1 cellular context compared by ENCODE assay signal in genomic region chr9:97501177-97501971, GRCh38.
TF ChIP-seq lines count a peak whose summit lies in the region.

Gene TMOD1, plus strand, starts transcription at chr9:97501666. Its CDS starts 22,523 bp downstream, at chr9:97524189.

TF ChIP-seq in K562, 482 proteins besides CTCF, POLR2A, EP300 and RAD21 (continued from another document and continues in another):
- TF ChIP-seq, protein P1, sequence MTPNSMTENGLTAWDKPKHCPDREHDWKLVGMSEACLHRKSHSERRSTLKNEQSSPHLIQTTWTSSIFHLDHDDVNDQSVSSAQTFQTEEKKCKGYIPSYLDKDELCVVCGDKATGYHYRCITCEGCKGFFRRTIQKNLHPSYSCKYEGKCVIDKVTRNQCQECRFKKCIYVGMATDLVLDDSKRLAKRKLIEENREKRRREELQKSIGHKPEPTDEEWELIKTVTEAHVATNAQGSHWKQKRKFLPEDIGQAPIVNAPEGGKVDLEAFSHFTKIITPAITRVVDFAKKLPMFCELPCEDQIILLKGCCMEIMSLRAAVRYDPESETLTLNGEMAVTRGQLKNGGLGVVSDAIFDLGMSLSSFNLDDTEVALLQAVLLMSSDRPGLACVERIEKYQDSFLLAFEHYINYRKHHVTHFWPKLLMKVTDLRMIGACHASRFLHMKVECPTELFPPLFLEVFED (CRISPR knock-in tag; conservative IDR thresholded peaks at IDR 0.05): no peak
- TF ChIP-seq BRF2 (IDR thresholded peaks at IDR 0.05; ENCODE audit: borderline replicate concordance, insufficient read depth, insufficient read length): no peak
- 0 out of 2 replicates have a peak, but pooled peaks have one; percentile 32 for TF ChIP-seq CREM (IDR thresholded peaks at IDR 0.05; ENCODE audit: low read depth)
- TF ChIP-seq DPF2 (IDR thresholded peaks at IDR 0.05): 0 out of 2 replicates have a peak, but pooled peaks have one; percentile 4
- TF ChIP-seq, protein P2, sequence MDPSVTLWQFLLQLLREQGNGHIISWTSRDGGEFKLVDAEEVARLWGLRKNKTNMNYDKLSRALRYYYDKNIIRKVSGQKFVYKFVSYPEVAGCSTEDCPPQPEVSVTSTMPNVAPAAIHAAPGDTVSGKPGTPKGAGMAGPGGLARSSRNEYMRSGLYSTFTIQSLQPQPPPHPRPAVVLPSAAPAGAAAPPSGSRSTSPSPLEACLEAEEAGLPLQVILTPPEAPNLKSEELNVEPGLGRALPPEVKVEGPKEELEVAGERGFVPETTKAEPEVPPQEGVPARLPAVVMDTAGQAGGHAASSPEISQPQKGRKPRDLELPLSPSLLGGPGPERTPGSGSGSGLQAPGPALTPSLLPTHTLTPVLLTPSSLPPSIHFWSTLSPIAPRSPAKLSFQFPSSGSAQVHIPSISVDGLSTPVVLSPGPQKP (CRISPR knock-in tag; IDR thresholded peaks at IDR 0.05): no peak
- no peak for TF ChIP-seq SETDB1 (IDR thresholded peaks at IDR 0.05; ENCODE audit: low read length)
- 0 out of 2 replicates have a peak, but pooled peaks have one; percentile 40 for TF ChIP-seq ZEB2 (IDR thresholded peaks at IDR 0.05)
- TF ChIP-seq ZBTB7A (IDR thresholded peaks at IDR 0.05; ENCODE audit: borderline replicate concordance, control insufficient read depth, low read depth, low read length): peak; percentile 37
- TF ChIP-seq RCOR1 (IDR thresholded peaks at IDR 0.05; ENCODE audit: borderline replicate concordance in 1 of 2, low read depth in 2 of 2, low read length in 2 of 2): peak; percentile 8 to 40; a peak in 2 of 4 replicates
- TF ChIP-seq, protein P3, sequence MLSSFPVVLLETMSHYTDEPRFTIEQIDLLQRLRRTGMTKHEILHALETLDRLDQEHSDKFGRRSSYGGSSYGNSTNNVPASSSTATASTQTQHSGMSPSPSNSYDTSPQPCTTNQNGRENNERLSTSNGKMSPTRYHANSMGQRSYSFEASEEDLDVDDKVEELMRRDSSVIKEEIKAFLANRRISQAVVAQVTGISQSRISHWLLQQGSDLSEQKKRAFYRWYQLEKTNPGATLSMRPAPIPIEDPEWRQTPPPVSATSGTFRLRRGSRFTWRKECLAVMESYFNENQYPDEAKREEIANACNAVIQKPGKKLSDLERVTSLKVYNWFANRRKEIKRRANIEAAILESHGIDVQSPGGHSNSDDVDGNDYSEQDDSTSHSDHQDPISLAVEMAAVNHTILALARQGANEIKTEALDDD (IDR thresholded peaks at IDR 0.05): no peak
- TF ChIP-seq FOXK1 (CRISPR knock-in tag; IDR thresholded peaks at IDR 0.05; ENCODE audit: borderline replicate concordance): no peak
- TF ChIP-seq ZFPM2 (CRISPR knock-in tag; IDR thresholded peaks at IDR 0.05): no peak
- TF ChIP-seq RBFOX2 (IDR thresholded peaks at IDR 0.05; ENCODE audit: low read depth, low read length): no peak; the same call in 1 of the 2 replicates
- no peak for TF ChIP-seq CC2D1A (IDR thresholded peaks at IDR 0.05)
- TF ChIP-seq, protein P4, sequence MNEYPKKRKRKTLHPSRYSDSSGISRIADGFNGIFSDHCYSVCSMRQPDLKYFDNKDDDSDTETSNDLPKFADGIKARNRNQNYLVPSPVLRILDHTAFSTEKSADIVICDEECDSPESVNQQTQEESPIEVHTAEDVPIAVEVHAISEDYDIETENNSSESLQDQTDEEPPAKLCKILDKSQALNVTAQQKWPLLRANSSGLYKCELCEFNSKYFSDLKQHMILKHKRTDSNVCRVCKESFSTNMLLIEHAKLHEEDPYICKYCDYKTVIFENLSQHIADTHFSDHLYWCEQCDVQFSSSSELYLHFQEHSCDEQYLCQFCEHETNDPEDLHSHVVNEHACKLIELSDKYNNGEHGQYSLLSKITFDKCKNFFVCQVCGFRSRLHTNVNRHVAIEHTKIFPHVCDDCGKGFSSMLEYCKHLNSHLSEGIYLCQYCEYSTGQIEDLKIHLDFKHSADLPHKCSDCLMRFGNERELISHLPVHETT (CRISPR knock-in tag; conservative IDR thresholded peaks at IDR 0.05 in 1 of 2, IDR thresholded peaks at IDR 0.05 in 1 of 2): no peak
- no peak for TF ChIP-seq ZNF592 (IDR thresholded peaks at IDR 0.05)
- TF ChIP-seq ZC3H11A (IDR thresholded peaks at IDR 0.05; ENCODE audit: low read depth, low read length): no peak
- TF ChIP-seq RHOXF2B (CRISPR knock-in tag; conservative IDR thresholded peaks at IDR 0.05): no peak
- TF ChIP-seq PRDM10 (IDR thresholded peaks at IDR 0.05; ENCODE audit: partially characterized antibody): peak; percentile 96
- TF ChIP-seq ESRRA (IDR thresholded peaks at IDR 0.05; ENCODE audit: borderline replicate concordance, low read depth): no peak
- no peak for TF ChIP-seq TCF3 (CRISPR knock-in tag; IDR thresholded peaks at IDR 0.05)
- TF ChIP-seq RBM14 (IDR thresholded peaks at IDR 0.05; ENCODE audit: borderline replicate concordance, insufficient read depth, low read depth, low read length): no peak
- TF ChIP-seq RNF2 (IDR thresholded peaks at IDR 0.05): no peak
- TF ChIP-seq KDM1A (IDR thresholded peaks at IDR 0.05): peak; percentile 79 to 86
- TF ChIP-seq MAFG (tag; conservative IDR thresholded peaks at IDR 0.05): no peak
- no peak for TF ChIP-seq SMARCC2 (IDR thresholded peaks at IDR 0.05; ENCODE audit: low read depth)
- TF ChIP-seq SIN3A (IDR thresholded peaks at IDR 0.05; ENCODE audit: borderline replicate concordance in 2 of 2, control insufficient read depth in 1 of 2, low read depth in 2 of 2, low read length in 2 of 2): 0 out of 4 replicates have a peak, but pooled peaks of 1 of the 2 experiments have one; percentile 37
- TF ChIP-seq MAZ (CRISPR knock-in tag; conservative IDR thresholded peaks at IDR 0.05 in 1 of 2, IDR thresholded peaks at IDR 0.05 in 1 of 2): peak; percentile 54 to 66; a peak in 3 of 4 replicates
- TF ChIP-seq, protein P5, sequence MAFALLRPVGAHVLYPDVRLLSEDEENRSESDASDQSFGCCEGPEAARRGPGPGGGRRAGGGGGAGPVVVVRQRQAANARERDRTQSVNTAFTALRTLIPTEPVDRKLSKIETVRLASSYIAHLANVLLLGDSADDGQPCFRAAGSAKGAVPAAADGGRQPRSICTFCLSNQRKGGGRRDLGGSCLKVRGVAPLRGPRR (CRISPR knock-in tag; IDR thresholded peaks at IDR 0.05): no peak
- no peak for TF ChIP-seq RUNX1 (IDR thresholded peaks at IDR 0.05; ENCODE audit: low read depth)
- TF ChIP-seq BCOR (IDR thresholded peaks at IDR 0.05): peak; percentile 38; the same call in 1 of the 2 replicates
- TF ChIP-seq ZBTB8A (IDR thresholded peaks at IDR 0.05; ENCODE audit: partially characterized antibody): no peak
- TF ChIP-seq, protein P6, sequence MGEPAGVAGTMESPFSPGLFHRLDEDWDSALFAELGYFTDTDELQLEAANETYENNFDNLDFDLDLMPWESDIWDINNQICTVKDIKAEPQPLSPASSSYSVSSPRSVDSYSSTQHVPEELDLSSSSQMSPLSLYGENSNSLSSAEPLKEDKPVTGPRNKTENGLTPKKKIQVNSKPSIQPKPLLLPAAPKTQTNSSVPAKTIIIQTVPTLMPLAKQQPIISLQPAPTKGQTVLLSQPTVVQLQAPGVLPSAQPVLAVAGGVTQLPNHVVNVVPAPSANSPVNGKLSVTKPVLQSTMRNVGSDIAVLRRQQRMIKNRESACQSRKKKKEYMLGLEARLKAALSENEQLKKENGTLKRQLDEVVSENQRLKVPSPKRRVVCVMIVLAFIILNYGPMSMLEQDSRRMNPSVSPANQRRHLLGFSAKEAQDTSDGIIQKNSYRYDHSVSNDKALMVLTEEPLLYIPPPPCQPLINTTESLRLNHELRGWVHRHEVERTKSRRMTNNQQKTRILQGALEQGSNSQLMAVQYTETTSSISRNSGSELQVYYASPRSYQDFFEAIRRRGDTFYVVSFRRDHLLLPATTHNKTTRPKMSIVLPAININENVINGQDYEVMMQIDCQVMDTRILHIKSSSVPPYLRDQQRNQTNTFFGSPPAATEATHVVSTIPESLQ (CRISPR knock-in tag; IDR thresholded peaks at IDR 0.05): no peak
- TF ChIP-seq POLR2G (IDR thresholded peaks at IDR 0.05; ENCODE audit: low read depth, low read length): peak; percentile 71
- no peak for TF ChIP-seq SIRT6 (IDR thresholded peaks at IDR 0.05; ENCODE audit: low read depth, low read length)
- TF ChIP-seq PRPF4 (IDR thresholded peaks at IDR 0.05; ENCODE audit: insufficient read depth, low read depth, low read length, poor library complexity, severe bottlenecking): no peak
- TF ChIP-seq POLR2AphosphoS5 (IDR thresholded peaks at IDR 0.05; ENCODE audit: control insufficient read depth, insufficient read depth, low read depth, low read length): no peak
- TF ChIP-seq, protein P7, sequence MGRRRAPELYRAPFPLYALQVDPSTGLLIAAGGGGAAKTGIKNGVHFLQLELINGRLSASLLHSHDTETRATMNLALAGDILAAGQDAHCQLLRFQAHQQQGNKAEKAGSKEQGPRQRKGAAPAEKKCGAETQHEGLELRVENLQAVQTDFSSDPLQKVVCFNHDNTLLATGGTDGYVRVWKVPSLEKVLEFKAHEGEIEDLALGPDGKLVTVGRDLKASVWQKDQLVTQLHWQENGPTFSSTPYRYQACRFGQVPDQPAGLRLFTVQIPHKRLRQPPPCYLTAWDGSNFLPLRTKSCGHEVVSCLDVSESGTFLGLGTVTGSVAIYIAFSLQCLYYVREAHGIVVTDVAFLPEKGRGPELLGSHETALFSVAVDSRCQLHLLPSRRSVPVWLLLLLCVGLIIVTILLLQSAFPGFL (CRISPR knock-in tag; IDR thresholded peaks at IDR 0.05): no peak
- peak; percentile 50; the same call in 1 of the 2 replicates for TF ChIP-seq CBFA2T3 (IDR thresholded peaks at IDR 0.05)
- no peak for TF ChIP-seq GABPB2 (CRISPR knock-in tag; conservative IDR thresholded peaks at IDR 0.05)
- TF ChIP-seq ZNF134 (CRISPR knock-in tag; conservative IDR thresholded peaks at IDR 0.05): no peak
- no peak for TF ChIP-seq ZC3H8 (IDR thresholded peaks at IDR 0.05)
- no peak for TF ChIP-seq KLF10 (CRISPR knock-in tag; IDR thresholded peaks at IDR 0.05)
- no peak for TF ChIP-seq JUNB (CRISPR knock-in tag; conservative IDR thresholded peaks at IDR 0.05)
- TF ChIP-seq, protein P8, sequence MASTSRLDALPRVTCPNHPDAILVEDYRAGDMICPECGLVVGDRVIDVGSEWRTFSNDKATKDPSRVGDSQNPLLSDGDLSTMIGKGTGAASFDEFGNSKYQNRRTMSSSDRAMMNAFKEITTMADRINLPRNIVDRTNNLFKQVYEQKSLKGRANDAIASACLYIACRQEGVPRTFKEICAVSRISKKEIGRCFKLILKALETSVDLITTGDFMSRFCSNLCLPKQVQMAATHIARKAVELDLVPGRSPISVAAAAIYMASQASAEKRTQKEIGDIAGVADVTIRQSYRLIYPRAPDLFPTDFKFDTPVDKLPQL (IDR thresholded peaks at IDR 0.05; ENCODE audit: extremely low read depth, insufficient read length): no peak
- peak; percentile 65 for TF ChIP-seq GATAD2B (IDR thresholded peaks at IDR 0.05; ENCODE audit: borderline replicate concordance)
- TF ChIP-seq STAG1 (CRISPR knock-in tag; IDR thresholded peaks at IDR 0.05; ENCODE audit: borderline replicate concordance): no peak
